In genomic region chr20:57511709-57512108, GRCh38 we compare ENCODE assay signal across 11 cellular contexts. TPM values are rescaled to one million over a fixed set of nuclear protein-coding genes. Genes with fewer than 3 reads are reported as not detected.
DNase-seq lines count a peak whose midpoint lies in the region; ATAC-seq and TF ChIP-seq lines count a peak whose summit lies in the region.
"Not testable (repeated sequence)": the region's sequence is repeated elsewhere in the genome, so short reads cannot be mapped to it uniquely, and the experiment has no call there.
"Had no signal": no experiment of that assay in that cellular context is flagged by ENCODE, and none has a peak within 500 bp of the region (broad histone marks: within the 10 kb centered on the region; RNA-seq: fewer than 3 reads in every experiment).

No MANE protein-coding gene starts in this region.

- H3K4me3 ChIP-seq in left lung = not testable (repeated sequence)

- not testable (repeated sequence) for H3K9me3 ChIP-seq in left lung

- not testable (repeated sequence) for H3K27ac ChIP-seq in left lung

- not testable (repeated sequence) for H3K36me3 ChIP-seq in left lung

- ATAC-seq in left lung = peak; percentile 60

- not testable (repeated sequence) for TF ChIP-seq CTCF in left lung (IDR thresholded peaks at IDR 0.05)

- H3K27me3 ChIP-seq in left lung = peaks cover 0 to 36% of the 10 kb centered on the region in 2 donors

- not testable (repeated sequence) for H3K4me1 ChIP-seq in left lung

- DNase-seq in DMS153 (lab: John Stamatoyannopoulos, UW) (peak; percentile 1), NCI-H1105 (lab: John Stamatoyannopoulos, UW) (peak; percentile 20), NCI-H146 (lab: John Stamatoyannopoulos, UW) (peak; percentile 48), NCI-H345 treated with DMSO at 0.1 percent for 48 hours (lab: John Stamatoyannopoulos, UW; ENCODE audit: unreplicated experiment) (peak; percentile 45), NCI-H748 (lab: John Stamatoyannopoulos, UW; ENCODE audit: unreplicated experiment) (peak; percentile 37)
- DNase-seq in left lung = not testable (repeated sequence)

- intact Hi-C loops in left lung (cut with DNase I) = loop anchor here in 1 of 2 donors (10.0 kb wide), 1 partner anchor 703 kb away; no protein-coding TSS in a partner anchor

RNA-seq across cellular contexts. Expression of gene CTCFL, which starts 13.2 kb away (rescaled TPM):
- total RNA-seq in left lung = not detected
- total RNA-seq: B cell; Caco-2; CD4-positive, CD25-positive, alpha-beta regulatory T cell; CD8-positive, alpha-beta T cell; HFFc6 had no signal

RNA-seq across cellular contexts. Expression of gene PCK1, which starts 49.2 kb away (rescaled TPM):
- total RNA-seq in left lung = not detected
- total RNA-seq: B cell; Caco-2; CD4-positive, CD25-positive, alpha-beta regulatory T cell; CD8-positive, alpha-beta T cell; HFFc6 had no signal
